12 cellular contexts compared by ENCODE assay signal in the genomic region with DNA sequence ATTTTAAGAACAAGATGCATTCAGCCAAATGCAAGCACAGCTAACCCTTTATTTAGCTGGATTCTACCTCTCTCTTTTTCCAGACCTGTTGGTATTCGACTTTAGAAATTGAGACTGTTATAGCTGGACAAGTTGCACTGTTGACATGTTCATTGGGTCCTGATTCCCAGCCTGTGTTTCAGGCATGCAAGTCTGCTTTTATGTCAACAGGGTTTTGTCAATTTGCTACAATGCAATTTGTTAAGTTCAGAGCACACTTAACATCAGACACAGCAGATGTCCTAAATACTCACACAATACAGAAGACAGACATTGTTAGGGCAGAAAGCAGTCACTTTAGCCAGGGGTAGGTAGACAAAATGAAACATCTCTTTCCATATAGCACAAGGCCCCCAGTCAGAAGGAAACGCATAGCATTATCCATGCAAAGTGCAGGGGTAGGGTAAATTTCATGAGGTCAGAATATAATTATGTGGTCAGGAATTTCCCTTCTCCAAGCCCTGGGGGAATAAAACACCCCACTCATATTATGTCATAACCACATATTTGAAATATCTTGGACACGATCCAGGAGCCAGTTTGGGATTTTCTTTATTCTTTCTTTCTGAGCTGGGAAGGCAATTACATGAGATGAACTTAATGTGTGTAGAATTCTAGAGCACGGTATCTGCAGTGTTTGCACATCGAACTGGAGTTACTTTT.
A peak's percentile ranks its signal among the peaks of the same experiment; 100 is the strongest.
DNase-seq lines count a peak whose midpoint lies in the region; TF ChIP-seq lines count a peak whose summit lies in the region.
"Had no signal": no experiment of that assay in that cellular context is flagged by ENCODE, and none has a peak within 500 bp of the region (broad histone marks: within the 10 kb centered on the region; RNA-seq: fewer than 3 reads in every experiment).

No MANE protein-coding gene starts in this region.

- no peaks in the 10 kb centered on the region for H3K36me3 Mint-ChIP-seq in nephron progenitor cell (ENCODE audit: low read depth)
- H3K36me3 Mint-ChIP-seq in activated CD4-positive, alpha-beta memory T cell treated with anti-CD3 and anti-CD28 coated beads for 36 hours, result no peaks in the 10 kb centered on the region
- H3K36me3 Mint-ChIP-seq: CD14-positive monocyte had no signal

- H3K4me1 Mint-ChIP-seq in nephron progenitor cell, result peaks cover 15% of the 10 kb centered on the region
- peaks cover 2% of the 10 kb centered on the region for H3K4me1 Mint-ChIP-seq in activated CD4-positive, alpha-beta memory T cell treated with anti-CD3 and anti-CD28 coated beads for 36 hours (ENCODE audit: low read depth)

- no peak overlapping the region for H3K27ac Mint-ChIP-seq in nephron progenitor cell
- no peak overlapping the region for H3K27ac Mint-ChIP-seq in activated CD4-positive, alpha-beta memory T cell treated with anti-CD3 and anti-CD28 coated beads for 36 hours
- H3K27ac Mint-ChIP-seq: CD14-positive monocyte had no signal

- 41 to 56% (median 52%) methylated on average over 5 of the region's 5 CpGs for WGBS in stomach, 5 donors

- no peaks in the 10 kb centered on the region for H3K27me3 ChIP-seq in stomach
- H3K27me3 ChIP-seq: vagina had no signal

- H3K4me3 ChIP-seq in fibroblast of pulmonary artery (replicated peaks; ENCODE audit: low read depth, low read length) (no peak overlapping the region), stomach (no peak overlapping the region)
- H3K4me3 ChIP-seq: vagina had no signal

- H3K9me3 Mint-ChIP-seq in nephron progenitor cell, result no peaks in the 10 kb centered on the region
- H3K9me3 Mint-ChIP-seq in activated CD4-positive, alpha-beta memory T cell treated with anti-CD3 and anti-CD28 coated beads for 36 hours, result no peaks in the 10 kb centered on the region

- intact Hi-C loops in activated CD4-positive, alpha-beta memory T cell treated with anti-CD3 and anti-CD28 coated beads for 36 hours (cut with micrococcal nuclease), result no loop called here
- intact Hi-C loops in stomach (cut with DNase I; ENCODE audit: low total_unique reads), result no loop called here

- H3K4me3 Mint-ChIP-seq in nephron progenitor cell, result no peak overlapping the region
- H3K4me3 Mint-ChIP-seq in activated CD4-positive, alpha-beta memory T cell treated with anti-CD3 and anti-CD28 coated beads for 36 hours, result no peak overlapping the region
- H3K4me3 Mint-ChIP-seq: CD14-positive monocyte had no signal

- no peak overlapping the region for H3K27ac ChIP-seq in stomach
- H3K27ac ChIP-seq: vagina had no signal

- H3K36me3 ChIP-seq in stomach, result no peaks in the 10 kb centered on the region
- H3K36me3 ChIP-seq: vagina had no signal

- TF ChIP-seq POLR2A in stomach (IDR thresholded peaks at IDR 0.05), result no peak

- CTCF ChIA-PET in activated CD4-positive, alpha-beta memory T cell treated with anti-CD3 and anti-CD28 coated beads for 36 hours (lab: Charles Lee), result no interaction called here

- TF ChIP-seq EP300 in stomach (IDR thresholded peaks at IDR 0.05), result no peak

- TF ChIP-seq CTCF in fibroblast of pulmonary artery (IDR thresholded peaks at IDR 0.05; ENCODE audit: low read length, missing control alignments), result no peak
- no peak for TF ChIP-seq CTCF in nephron progenitor cell (IDR thresholded peaks at IDR 0.05)
- TF ChIP-seq CTCF in stomach (IDR thresholded peaks at IDR 0.05), result no peak

- POLR2A ChIA-PET in activated CD4-positive, alpha-beta memory T cell treated with anti-CD3 and anti-CD28 coated beads for 36 hours (lab: Charles Lee), result no interaction called here

- peak; percentile 7 for DNase-seq in SIG-M5 treated with dmso at 0.1 percent for 504 hours (lab: John Stamatoyannopoulos, UW; ENCODE audit: unreplicated experiment)
- no peak for DNase-seq in SIG-M5 (lab: John Stamatoyannopoulos, UW)
- DNase-seq in RPMI7951 (ENCODE audit: low read depth), result peak; percentile 88
- DNase-seq in fibroblast of pulmonary artery (ENCODE audit: low read depth), result peak; percentile 92
- DNase-seq in stromal cell of bone marrow (ENCODE audit: low read depth), result peak; percentile 68
- no peak for DNase-seq in nephron progenitor cell
- DNase-seq in activated CD4-positive, alpha-beta memory T cell treated with anti-CD3 and anti-CD28 coated beads for 36 hours, result no peak
- no peak for DNase-seq in stomach
- DNase-seq: activated CD4-positive, CD25-positive, alpha-beta regulatory T cell treated with anti-CD3 and anti-CD28 coated beads, Interleukin-2, amount 50 U/mL, for 72 hours; NCI-H146 had no signal

- H3K27me3 Mint-ChIP-seq in nephron progenitor cell (ENCODE audit: low read depth, poor library complexity), result peaks cover 6% of the 10 kb centered on the region
- no peaks in the 10 kb centered on the region for H3K27me3 Mint-ChIP-seq in activated CD4-positive, alpha-beta memory T cell treated with anti-CD3 and anti-CD28 coated beads for 36 hours

- peaks cover 0 to 24% (median 4%) of the 10 kb centered on the region in 4 donors for H3K4me1 ChIP-seq in stomach
- H3K4me1 ChIP-seq: vagina had no signal

- no peaks in the 10 kb centered on the region for H3K9me3 ChIP-seq in stomach
- H3K9me3 ChIP-seq: vagina had no signal

Comparison
In these comparisons a context has a peak if more than half of its experiments do, and no peak if none do; other contexts are left out.
1. DNase-seq: peak in SIG-M5 treated with dmso at 0.1 percent for 504 hours (single experiment), RPMI7951 (single experiment), fibroblast of pulmonary artery (single experiment) and stromal cell of bone marrow (single experiment); none in SIG-M5 (single experiment), nephron progenitor cell (single experiment), activated CD4-positive, alpha-beta memory T cell treated with anti-CD3 and anti-CD28 coated beads for 36 hours (single experiment) and stomach (single experiment).